Comparison of ENCODE assay signal across 26 cellular contexts in genomic region chr2:119024568-119024967, GRCh38.
"Had no signal": no experiment of that assay in that cellular context is flagged by ENCODE, and none has a peak within 500 bp of the region (broad histone marks: within the 10 kb centered on the region; RNA-seq: fewer than 3 reads in every experiment).

No MANE protein-coding gene starts in this region.

- DNase-seq: stimulated activated CD4-positive, alpha-beta T cell treated with anti-CD3 and anti-CD28 coated beads, Interleukin-2, amount 100 ng/mL, for 48 hours; stimulated activated CD4-positive, alpha-beta T cell treated with anti-CD3 and anti-CD28 coated beads, Interleukin-4, amount 100 ng/mL, for 1 hour; stimulated activated CD4-positive, alpha-beta T cell treated with anti-CD3 and anti-CD28 coated beads, Interleukin-4, amount 100 ng/mL, for 24 hours; stimulated activated CD4-positive, alpha-beta T cell treated with anti-CD3 and anti-CD28 coated beads, Interleukin-4, amount 100 ng/mL, for 4 hours; stimulated activated CD8-positive, alpha-beta memory T cell treated with anti-CD3 and anti-CD28 coated beads, Interleukin-4, amount 100 ng/mL, for 48 hours; stimulated activated naive B cell treated with anti-CD40 and anti-IgM and Interleukin-4, amounts not matched to agents 10 μg/mL and 1 μg/mL and 100 μg/mL, for 72 hours; stimulated activated naive CD4-positive, alpha-beta T cell; stimulated activated naive CD4-positive, alpha-beta T cell treated with Interleukin-2 at 50 U/mL for 16 hours; stimulated activated naive CD8-positive, alpha-beta T cell treated with anti-CD3 and anti-CD28 coated beads, Interleukin-15, amount 100 ng/mL, for 72 hours; stimulated activated naive CD8-positive, alpha-beta T cell treated with anti-CD3 and anti-CD28 coated beads, Interleukin-15, Interleukin-2, amounts not matched to agents 100 U/mL and 50 U/mL, for 24 hours; stomach; substantia nigra; testis; thyroid gland; tibial artery; transverse colon; trophoblast cell; upper lobe of left lung; upper lobe of right lung; uterus had no signal

- H3K27me3 ChIP-seq: testis, thyroid gland, tibial nerve, transverse colon, upper lobe of left lung, upper lobe of right lung, uterus, vagina had no signal

- H3K9me3 ChIP-seq: stomach, suprapubic skin, testis, thoracic aorta, thyroid gland, tibial artery, tibial nerve, transverse colon, upper lobe of left lung, upper lobe of right lung, uterus, vagina had no signal

- H3K4me1 ChIP-seq: stomach, suprapubic skin, thyroid gland, tibial artery, tibial nerve, transverse colon, upper lobe of left lung, upper lobe of right lung, uterus, vagina had no signal

- H3K27ac ChIP-seq: stomach, suprapubic skin, testis, thoracic aorta, thyroid gland, tibial artery, tibial nerve, transverse colon, upper lobe of left lung, upper lobe of right lung, uterus, vagina had no signal

- H3K4me3 ChIP-seq: stomach, suprapubic skin, testis, thoracic aorta, thyroid gland, tibial artery, tibial nerve, transverse colon, upper lobe of left lung, upper lobe of right lung, uterus, vagina had no signal

- H3K36me3 ChIP-seq: stomach, suprapubic skin, thoracic aorta, thyroid gland, tibial artery, tibial nerve, transverse colon, upper lobe of left lung, upper lobe of right lung, uterus, vagina had no signal

- ATAC-seq: stimulated activated effector memory CD8-positive, alpha-beta T cell treated with anti-CD3 and anti-CD28 coated beads, Interleukin-12 subunit alpha, Interleukin-12 subunit beta, amount 100 ng/mL, for 72 hours; stimulated activated memory B cell treated with anti-CD40 and anti-IgM and Interleukin-4, amounts not matched to agents 10 μg/mL and 1 μg/mL and 100 μg/mL, for 72 hours; stimulated activated naive B cell treated with anti-CD40 and anti-IgM and Interleukin-4, amounts not matched to agents 10 μg/mL and 1 μg/mL and 100 μg/mL, for 72 hours; stimulated activated naive CD8-positive, alpha-beta T cell treated with anti-CD3 and anti-CD28 coated beads, Interleukin-15, amount 100 ng/mL, for 72 hours; stimulated activated naive CD8-positive, alpha-beta T cell treated with anti-CD3 and anti-CD28 coated beads, Interleukin-15, Interleukin-2, amounts not matched to agents 100 U/mL and 50 U/mL, for 24 hours; upper lobe of right lung had no signal
